Comparison of ENCODE assay signal across 11 cellular contexts in the genomic region with DNA sequence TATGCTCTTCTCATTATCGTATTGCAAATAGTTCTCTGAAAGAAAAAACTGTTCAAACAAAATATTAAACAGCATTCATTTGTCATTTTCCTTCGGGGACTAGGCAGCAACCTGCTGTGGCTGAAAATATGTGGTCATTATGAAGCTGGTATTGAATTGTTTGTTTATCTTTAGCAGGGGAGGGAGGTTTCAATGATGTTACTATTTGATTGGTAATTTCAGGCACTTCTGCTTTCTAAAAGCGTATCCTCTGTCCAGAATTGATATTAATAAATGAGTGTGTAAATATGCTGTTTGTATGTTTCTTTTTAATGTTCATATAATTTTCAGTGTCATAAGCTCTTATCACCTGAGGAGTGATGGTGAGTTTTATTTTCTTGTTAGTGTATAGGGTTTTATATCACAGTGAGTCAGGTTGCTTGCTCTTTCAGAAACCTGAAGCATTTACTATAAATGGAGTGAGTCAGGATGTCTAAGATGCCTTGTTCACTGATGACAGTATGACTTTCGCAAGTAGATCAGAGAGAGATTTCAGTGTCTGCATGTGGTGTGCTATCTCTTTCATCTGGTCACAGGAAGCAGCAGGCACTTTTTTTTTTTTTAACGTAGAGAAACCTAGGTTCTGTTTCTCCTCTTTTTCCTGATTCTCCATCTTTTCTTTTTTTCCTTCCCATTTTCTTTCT.
DNase-seq lines count a peak whose midpoint lies in the region; ATAC-seq and TF ChIP-seq lines count a peak whose summit lies in the region.
"Had no signal": no experiment of that assay in that cellular context is flagged by ENCODE, and none has a peak within 500 bp of the region (broad histone marks: within the 10 kb centered on the region; RNA-seq: fewer than 3 reads in every experiment).

No MANE protein-coding gene starts in this region.

- H3K9me3 ChIP-seq in osteoblast (ENCODE audit: low read depth, low read length): no peaks in the 10 kb centered on the region
- H3K9me3 ChIP-seq: SJSA1, suprapubic skin had no signal

- H3K4me2 ChIP-seq in osteoblast (ENCODE audit: insufficient read depth, low read length): peak overlapping the region; percentile 22

- H3K79me2 ChIP-seq in osteoblast (ENCODE audit: insufficient read depth, low read length): no peaks in the 10 kb centered on the region

- H3K4me3 ChIP-seq in astrocyte of the spinal cord (ENCODE audit: low read depth, low read length) (no peak overlapping the region), osteoblast (ENCODE audit: insufficient read depth, low read length) (no peak overlapping the region)
- H3K4me3 ChIP-seq: dorsolateral prefrontal cortex, SJSA1, suprapubic skin had no signal

- CTCF ChIA-PET in GM10248 (lab: Yijun Ruan, JAX): no interaction called here

- TF ChIP-seq CTCF in astrocyte of the spinal cord (IDR thresholded peaks at IDR 0.05; ENCODE audit: low read depth, low read length) (no peak), osteoblast (IDR thresholded peaks at IDR 0.05; ENCODE audit: extremely low read depth, low read depth, low read length) (no peak), GM10248 (IDR thresholded peaks at IDR 0.05; ENCODE audit: control extremely low read depth, extremely low read depth, low read depth, missing control alignments) (no peak)

- POLR2A ChIA-PET in GM10248 (lab: Yijun Ruan, JAX): no interaction called here

- H3K27me3 ChIP-seq in osteoblast (ENCODE audit: insufficient read depth, low read length): no peaks in the 10 kb centered on the region
- H3K27me3 ChIP-seq: SJSA1, suprapubic skin had no signal

- H3K36me3 ChIP-seq in osteoblast (ENCODE audit: insufficient read depth, low read length): no peaks in the 10 kb centered on the region
- H3K36me3 ChIP-seq: SJSA1, suprapubic skin had no signal

- ATAC-seq in GM18867 (IDR thresholded peaks at IDR 0.05; ENCODE audit: unreplicated experiment): peak; percentile 57
- ATAC-seq: left colon had no signal

- H2AFZ ChIP-seq in osteoblast (ENCODE audit: low read length): no peak overlapping the region

- peaks cover 12% of the 10 kb centered on the region for H3K4me1 ChIP-seq in osteoblast (ENCODE audit: insufficient read depth, low read length)
- H3K4me1 ChIP-seq: suprapubic skin had no signal

- no peak overlapping the region for H3K27ac ChIP-seq in osteoblast (ENCODE audit: low read depth, low read length)
- H3K27ac ChIP-seq: dorsolateral prefrontal cortex, SJSA1, suprapubic skin had no signal

- DNase-seq in NCI-H146 treated with DMSO at 0.1 percent for 48 hours (lab: John Stamatoyannopoulos, UW; ENCODE audit: unreplicated experiment): peak; percentile 99
- peak; percentile 61 for DNase-seq in astrocyte of the spinal cord (ENCODE audit: low read depth, low spot score)
- peak; percentile 15 for DNase-seq in osteoblast (ENCODE audit: insufficient read length, low spot score, missing footprints)
- no peak for DNase-seq in NCI-H2227 (lab: John Stamatoyannopoulos, UW; ENCODE audit: unreplicated experiment)
- no peak for DNase-seq in GM10248 (ENCODE audit: extremely low spot score)
- DNase-seq in activated effector memory CD4-positive, alpha-beta T cell treated with anti-CD3 and anti-CD28 coated beads, Interleukin-2, amount 50 U/mL, for 16 hours: no peak
- DNase-seq: dorsolateral prefrontal cortex, left colon had no signal

- H4K20me1 ChIP-seq in osteoblast (ENCODE audit: insufficient read depth, low read length): no peaks in the 10 kb centered on the region

- in situ Hi-C loops in astrocyte of the spinal cord (cut with HindIII; ENCODE audit: low sequenced_read_pairs): no loop called here

Comparison
In these comparisons a context has a peak if more than half of its experiments do, and no peak if none do; other contexts are left out.
1. DNase-seq: peak in NCI-H146 treated with DMSO at 0.1 percent for 48 hours (single experiment), astrocyte of the spinal cord (single experiment) and osteoblast (single experiment); none in NCI-H2227 (single experiment), GM10248 (single experiment) and activated effector memory CD4-positive, alpha-beta T cell treated with anti-CD3 and anti-CD28 coated beads, Interleukin-2, amount 50 U/mL, for 16 hours (single experiment).